19 cellular contexts compared by ENCODE assay signal in the genomic region with DNA sequence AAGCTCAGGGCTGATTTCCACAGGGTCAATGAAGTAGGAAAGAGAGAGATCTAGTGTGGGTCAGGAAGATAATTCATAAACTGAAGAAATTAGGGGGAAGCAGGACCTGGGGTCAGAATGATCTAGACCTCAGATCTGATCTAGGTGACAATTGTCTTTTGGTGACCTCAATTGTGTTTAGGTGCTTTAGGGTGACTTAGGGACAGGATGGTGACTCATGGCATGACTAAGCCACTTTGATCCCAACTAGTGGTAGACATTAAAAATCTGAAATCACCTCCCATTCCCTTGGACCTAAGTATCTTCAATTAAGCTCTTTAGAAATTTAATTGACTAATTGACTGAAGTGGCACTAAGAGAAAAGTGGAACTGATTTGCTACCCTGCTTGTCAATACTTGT. TPM values are rescaled to one million over a fixed set of nuclear protein-coding genes. Genes with fewer than 3 reads are reported as not detected.
"Had no signal": no experiment of that assay in that cellular context is flagged by ENCODE, and none has a peak within 500 bp of the region (broad histone marks: within the 10 kb centered on the region; RNA-seq: fewer than 3 reads in every experiment).

No MANE protein-coding gene starts in this region.

- DNase-seq: activated B cell treated with CpG ODN at 0.5 μM for 24 hours; activated CD4-positive, alpha-beta T cell treated with anti-CD3 and anti-CD28 coated beads, Interleukin-2, amount 10 ng/mL, durations not matched to agents 24 days and 14 days; activated CD8-positive, alpha-beta memory T cell treated with anti-CD3 and anti-CD28 coated beads, Interleukin-2, amount 50 U/mL, for 4 hours; activated gamma-delta T cell; activated T-cell treated with anti-CD3 and anti-CD28 coated beads, Interleukin-2, amount 50 U/mL, for 48 hours; amniotic stem cell; foreskin keratinocyte; left colon; lower lobe of right lung; natural killer cell; ovary; psoas muscle; right cardiac atrium; stimulated activated CD4-positive, alpha-beta T cell treated with anti-CD3 and anti-CD28 coated beads, Interleukin-2, amount 100 ng/mL, for 24 hours; transverse colon; uterus had no signal

- ATAC-seq: foreskin keratinocyte, left colon, lower lobe of right lung, natural killer cell, psoas muscle, right cardiac atrium had no signal

RNA-seq across cellular contexts. Expression of a gene that starts 36.7 kb away (rescaled TPM):
- polyA plus RNA-seq: cardiac muscle cell, fibroblast of lung, foreskin keratinocyte, hepatocyte, ovary, psoas muscle, right cardiac atrium had no signal
